ENCODE assay signal across 9 cellular contexts in the genomic region with DNA sequence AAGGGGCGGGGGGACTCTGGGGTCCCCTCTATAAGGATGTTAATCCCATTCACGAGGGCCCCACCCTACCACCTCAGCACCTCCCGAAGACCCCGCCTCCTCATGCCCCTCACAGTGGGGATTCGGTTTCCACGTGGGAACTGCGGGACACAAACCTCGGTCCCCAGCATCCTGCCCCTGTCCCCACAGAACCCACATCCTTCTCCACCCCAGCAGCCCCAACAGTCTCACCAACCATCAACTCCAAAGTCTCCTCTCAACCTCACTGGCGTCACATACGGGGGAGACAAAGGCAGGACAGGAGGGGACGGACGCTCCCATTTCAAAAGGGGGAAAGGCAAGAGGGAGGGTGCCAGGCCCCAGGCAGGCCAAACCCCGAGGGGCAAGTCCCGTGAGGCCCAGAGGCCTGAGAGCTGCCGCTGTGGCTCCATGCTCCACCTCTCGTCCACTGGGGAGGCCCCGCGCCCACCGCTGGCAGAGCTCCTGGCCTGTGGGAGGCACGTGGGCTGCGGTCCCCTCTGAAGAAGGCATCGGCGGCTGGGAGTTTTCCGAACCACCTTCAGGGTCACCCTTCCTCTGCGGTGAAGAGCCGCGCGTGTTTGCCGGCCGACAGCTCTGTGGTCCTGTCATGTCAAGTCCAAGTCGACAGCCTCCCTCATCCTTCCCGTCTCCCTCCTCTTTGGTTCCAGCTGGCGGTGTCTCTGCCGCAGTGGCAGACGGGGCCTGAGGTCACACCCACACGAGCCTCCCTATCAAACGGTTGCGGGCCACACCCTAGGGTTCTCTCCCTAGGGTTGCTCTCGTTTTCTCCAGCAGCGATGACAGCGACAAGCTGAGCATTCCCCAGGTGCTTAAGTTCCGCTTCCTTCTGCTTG.
DNase-seq lines count a peak whose midpoint lies in the region; ATAC-seq and TF ChIP-seq lines count a peak whose summit lies in the region.
"Had no signal": no experiment of that assay in that cellular context is flagged by ENCODE, and none has a peak within 500 bp of the region (broad histone marks: within the 10 kb centered on the region; RNA-seq: fewer than 3 reads in every experiment).

No MANE protein-coding gene starts in this region.

- no peak overlapping the region for H3K4me3 ChIP-seq in right cardiac atrium (ENCODE audit: low read length)
- no peak overlapping the region for H3K4me3 ChIP-seq in gastrocnemius medialis

- no peak for TF ChIP-seq POLR2A in gastrocnemius medialis (IDR thresholded peaks at IDR 0.05)

- no peak for TF ChIP-seq CTCF in gastrocnemius medialis (IDR thresholded peaks at IDR 0.05 in 4 of 5, conservative IDR thresholded peaks at IDR 0.05 in 1 of 5)

- no peak overlapping the region for H3K27ac ChIP-seq in right cardiac atrium (ENCODE audit: low read length)
- no peak overlapping the region for H3K27ac ChIP-seq in gastrocnemius medialis

- no peaks in the 10 kb centered on the region for H3K27me3 ChIP-seq in right cardiac atrium (ENCODE audit: control insufficient read depth, insufficient read depth)
- H3K27me3 ChIP-seq in gastrocnemius medialis: no peaks in the 10 kb centered on the region

- H3K36me3 Mint-ChIP-seq in activated CD4-positive, alpha-beta T cell treated with anti-CD3 and anti-CD28 coated beads, Interleukin-2, amount 10 ng/mL, durations not matched to agents 24 days and 14 days (ENCODE audit: low read depth): peaks cover 9% of the 10 kb centered on the region

- H3K4me1 Mint-ChIP-seq in activated CD4-positive, alpha-beta T cell treated with anti-CD3 and anti-CD28 coated beads, Interleukin-2, amount 10 ng/mL, durations not matched to agents 24 days and 14 days: peaks cover 12% of the 10 kb centered on the region

- no peak for ATAC-seq in right cardiac atrium
- ATAC-seq in gastrocnemius medialis: no peak
- no peak for ATAC-seq in GM19467 (IDR thresholded peaks at IDR 0.05; ENCODE audit: unreplicated experiment)
- ATAC-seq: HCT116 had no signal

- H3K9me3 Mint-ChIP-seq in activated CD4-positive, alpha-beta T cell treated with anti-CD3 and anti-CD28 coated beads, Interleukin-2, amount 10 ng/mL, durations not matched to agents 24 days and 14 days: no peaks in the 10 kb centered on the region

- H3K27me3 Mint-ChIP-seq in activated CD4-positive, alpha-beta T cell treated with anti-CD3 and anti-CD28 coated beads, Interleukin-2, amount 10 ng/mL, durations not matched to agents 24 days and 14 days: no peaks in the 10 kb centered on the region

- H3K9me3 ChIP-seq in right cardiac atrium (ENCODE audit: control insufficient read depth, low read length) (no peaks in the 10 kb centered on the region), gastrocnemius medialis (no peaks in the 10 kb centered on the region)

- H3K36me3 ChIP-seq in gastrocnemius medialis: no peaks in the 10 kb centered on the region

- in situ Hi-C loops in gastrocnemius medialis (cut with MboI; ENCODE audit: low sequenced_read_pairs in 4 of 4): no loop called here

- no peak overlapping the region for H3K27ac Mint-ChIP-seq in activated CD4-positive, alpha-beta T cell treated with anti-CD3 and anti-CD28 coated beads, Interleukin-2, amount 10 ng/mL, durations not matched to agents 24 days and 14 days

- 91% methylated on average over 42 of the region's 42 CpGs for WGBS in right cardiac atrium

- peak overlapping the region; percentile 11 for H3K4me3 Mint-ChIP-seq in activated CD4-positive, alpha-beta T cell treated with anti-CD3 and anti-CD28 coated beads, Interleukin-2, amount 10 ng/mL, durations not matched to agents 24 days and 14 days

- H3K4me1 ChIP-seq in right cardiac atrium (ENCODE audit: control insufficient read depth, insufficient read depth, low read length) (no peaks in the 10 kb centered on the region), gastrocnemius medialis (peaks cover 0 to 15% of the 10 kb centered on the region in 2 donors)

- intact Hi-C loops in activated CD4-positive, alpha-beta T cell treated with anti-CD3 and anti-CD28 coated beads, Interleukin-2, amount 10 ng/mL, durations not matched to agents 24 days and 14 days (cut with micrococcal nuclease): no loop called here
- intact Hi-C loops in right cardiac atrium (cut with DNase I) (no loop called here), gastrocnemius medialis (cut with DNase I; ENCODE audit: low total_unique reads) (no loop called here)

- DNase-seq in activated CD4-positive, alpha-beta T cell treated with anti-CD3 and anti-CD28 coated beads, Interleukin-2, amount 10 ng/mL, durations not matched to agents 24 days and 14 days: peak; percentile 70
- DNase-seq in activated CD4-positive, alpha-beta T cell treated with anti-CD3 and anti-CD28 coated beads for 48 hours: no peak
- DNase-seq in T-helper 2 cell: peak in 3 of 5 experiments; percentile 2 to 50 (median 7)
- peak; percentile 9 to 51 (median 29) for DNase-seq in right cardiac atrium
- peak; percentile 1 to 8 for DNase-seq in gastrocnemius medialis
- no peak for DNase-seq in NCI-H1694 treated with DMSO at 0.1 percent for 48 hours (lab: John Stamatoyannopoulos, UW)
- no peak for DNase-seq in amniotic stem cell (lab: John Stamatoyannopoulos, UW)

Comparison
In these comparisons a context has a peak if more than half of its experiments do, and no peak if none do; other contexts are left out.
1. DNase-seq: peak in activated CD4-positive, alpha-beta T cell treated with anti-CD3 and anti-CD28 coated beads, Interleukin-2, amount 10 ng/mL, durations not matched to agents 24 days and 14 days (single experiment), T-helper 2 cell (3 of 5), right cardiac atrium (3 of 3) and gastrocnemius medialis (2 of 2); none in activated CD4-positive, alpha-beta T cell treated with anti-CD3 and anti-CD28 coated beads for 48 hours (single experiment), NCI-H1694 treated with DMSO at 0.1 percent for 48 hours (single experiment) and amniotic stem cell (single experiment).